ENCODE assay signal across 13 cellular contexts in the genomic region with DNA sequence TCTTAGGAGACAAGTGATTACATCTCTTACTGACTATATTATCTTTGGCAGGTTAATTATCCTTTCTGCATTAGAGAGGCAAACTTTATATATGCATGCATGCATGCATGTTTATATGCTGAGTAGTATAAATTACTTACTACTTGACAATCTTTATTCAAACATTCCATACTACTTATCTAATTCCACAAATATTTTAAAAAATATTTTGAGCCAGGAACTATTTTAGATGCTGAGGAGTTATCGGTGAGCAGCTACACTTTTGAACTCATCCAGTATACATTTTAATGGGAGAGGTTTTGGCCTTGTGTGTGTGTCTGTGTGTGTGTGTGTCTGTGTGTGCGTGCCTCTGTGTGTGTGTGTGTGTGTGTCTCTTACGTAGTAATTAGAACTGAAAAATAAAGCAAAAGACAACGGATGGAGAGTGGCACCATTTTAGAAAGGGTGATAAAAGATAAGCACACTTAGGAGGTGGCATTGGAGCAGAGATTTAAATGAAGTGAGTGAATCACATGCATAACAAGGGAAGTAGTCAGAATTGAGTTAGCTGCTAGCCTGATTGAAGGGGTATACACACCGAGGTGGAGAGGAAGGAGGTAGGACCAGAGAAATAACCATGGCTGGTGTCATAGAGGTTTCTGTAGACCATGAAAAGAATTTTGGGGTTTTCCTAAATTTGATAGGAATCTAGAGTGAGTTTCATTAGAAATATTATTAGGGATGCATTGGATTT.
"Had no signal": no experiment of that assay in that cellular context is flagged by ENCODE, and none has a peak within 500 bp of the region (broad histone marks: within the 10 kb centered on the region; RNA-seq: fewer than 3 reads in every experiment).

No MANE protein-coding gene starts in this region.

- H3K27me3 ChIP-seq: cardiac muscle cell, transverse colon had no signal

- H3K4me3 ChIP-seq: cardiac muscle cell, smooth muscle cell, transverse colon had no signal

- H3K4me1 ChIP-seq: transverse colon had no signal

- DNase-seq: activated CD4-positive, alpha-beta T cell treated with anti-CD3 and anti-CD28 coated beads, Interleukin-2, amount 50 U/mL, for 1 hour; activated naive CD4-positive, alpha-beta T cell; activated naive CD8-positive, alpha-beta T cell treated with anti-CD3 and anti-CD28 coated beads, Interleukin-2, amount 10 ng/mL, durations not matched to agents 7 days and 5 days; aorta; glutamatergic neuron; hypothalamus; nucleus accumbens; right cardiac atrium; stimulated activated naive CD8-positive, alpha-beta T cell treated with anti-CD3 and anti-CD28 coated beads, Interleukin-15, Interleukin-2, amounts not matched to agents 100 U/mL and 50 U/mL, for 24 hours; transverse colon had no signal

- H3K36me3 ChIP-seq: cardiac muscle cell, transverse colon had no signal

- H3K27ac ChIP-seq: cardiac muscle cell, transverse colon had no signal

- H3K4me2 ChIP-seq: smooth muscle cell had no signal

- ATAC-seq: natural killer cell treated with Interleukin-12 subunit alpha and Interleukin-12 subunit beta and Interleukin-15 and Interleukin-18, amount 100 ng/mL, for 72 hours; right cardiac atrium; stimulated activated naive CD8-positive, alpha-beta T cell treated with anti-CD3 and anti-CD28 coated beads, Interleukin-15, Interleukin-2, amounts not matched to agents 100 U/mL and 50 U/mL, for 24 hours had no signal
